1 cellular context compared by ENCODE assay signal in genomic region chr6:36649721-36650484, GRCh38.
TF ChIP-seq lines count a peak whose summit lies in the region.

No MANE protein-coding gene starts in this region.

TF ChIP-seq in K562, 482 proteins besides CTCF, POLR2A, EP300 and RAD21 (continues in another document):
- peak in 1 of 2 experiments; percentile 5; a peak in 1 of 4 replicates for TF ChIP-seq RCOR1 (IDR thresholded peaks at IDR 0.05; ENCODE audit: borderline replicate concordance in 1 of 2, low read depth in 2 of 2, low read length in 2 of 2)
- 0 out of 2 replicates have a peak, but pooled peaks have one; percentile 39 for TF ChIP-seq LCOR (CRISPR knock-in tag; IDR thresholded peaks at IDR 0.05)
- TF ChIP-seq COPS2 (conservative IDR thresholded peaks at IDR 0.05) = no peak
- TF ChIP-seq XRCC3 (IDR thresholded peaks at IDR 0.05) = no peak
- TF ChIP-seq, protein P1, sequence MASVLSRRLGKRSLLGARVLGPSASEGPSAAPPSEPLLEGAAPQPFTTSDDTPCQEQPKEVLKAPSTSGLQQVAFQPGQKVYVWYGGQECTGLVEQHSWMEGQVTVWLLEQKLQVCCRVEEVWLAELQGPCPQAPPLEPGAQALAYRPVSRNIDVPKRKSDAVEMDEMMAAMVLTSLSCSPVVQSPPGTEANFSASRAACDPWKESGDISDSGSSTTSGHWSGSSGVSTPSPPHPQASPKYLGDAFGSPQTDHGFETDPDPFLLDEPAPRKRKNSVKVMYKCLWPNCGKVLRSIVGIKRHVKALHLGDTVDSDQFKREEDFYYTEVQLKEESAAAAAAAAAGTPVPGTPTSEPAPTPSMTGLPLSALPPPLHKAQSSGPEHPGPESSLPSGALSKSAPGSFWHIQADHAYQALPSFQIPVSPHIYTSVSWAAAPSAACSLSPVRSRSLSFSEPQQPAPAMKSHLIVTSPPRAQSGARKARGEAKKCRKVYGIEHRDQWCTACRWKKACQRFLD (CRISPR knock-in tag; IDR thresholded peaks at IDR 0.05) = 0 out of 2 replicates have a peak, but pooled peaks have one; percentile 5
- TF ChIP-seq NR2C1 (IDR thresholded peaks at IDR 0.05) = no peak
- no peak for TF ChIP-seq NR2C1 (tag; IDR thresholded peaks at IDR 0.05)
- TF ChIP-seq HDAC6 (IDR thresholded peaks at IDR 0.05; ENCODE audit: low read depth, low read length) = no peak
- no peak for TF ChIP-seq GTF2F1 (IDR thresholded peaks at IDR 0.05; ENCODE audit: low read depth, low read length)
- TF ChIP-seq KLF6 (CRISPR knock-in tag; IDR thresholded peaks at IDR 0.05; ENCODE audit: borderline replicate concordance) = no peak
- no peak for TF ChIP-seq PTBP1 (IDR thresholded peaks at IDR 0.05; ENCODE audit: low read depth, low read length)
- TF ChIP-seq, protein P2, sequence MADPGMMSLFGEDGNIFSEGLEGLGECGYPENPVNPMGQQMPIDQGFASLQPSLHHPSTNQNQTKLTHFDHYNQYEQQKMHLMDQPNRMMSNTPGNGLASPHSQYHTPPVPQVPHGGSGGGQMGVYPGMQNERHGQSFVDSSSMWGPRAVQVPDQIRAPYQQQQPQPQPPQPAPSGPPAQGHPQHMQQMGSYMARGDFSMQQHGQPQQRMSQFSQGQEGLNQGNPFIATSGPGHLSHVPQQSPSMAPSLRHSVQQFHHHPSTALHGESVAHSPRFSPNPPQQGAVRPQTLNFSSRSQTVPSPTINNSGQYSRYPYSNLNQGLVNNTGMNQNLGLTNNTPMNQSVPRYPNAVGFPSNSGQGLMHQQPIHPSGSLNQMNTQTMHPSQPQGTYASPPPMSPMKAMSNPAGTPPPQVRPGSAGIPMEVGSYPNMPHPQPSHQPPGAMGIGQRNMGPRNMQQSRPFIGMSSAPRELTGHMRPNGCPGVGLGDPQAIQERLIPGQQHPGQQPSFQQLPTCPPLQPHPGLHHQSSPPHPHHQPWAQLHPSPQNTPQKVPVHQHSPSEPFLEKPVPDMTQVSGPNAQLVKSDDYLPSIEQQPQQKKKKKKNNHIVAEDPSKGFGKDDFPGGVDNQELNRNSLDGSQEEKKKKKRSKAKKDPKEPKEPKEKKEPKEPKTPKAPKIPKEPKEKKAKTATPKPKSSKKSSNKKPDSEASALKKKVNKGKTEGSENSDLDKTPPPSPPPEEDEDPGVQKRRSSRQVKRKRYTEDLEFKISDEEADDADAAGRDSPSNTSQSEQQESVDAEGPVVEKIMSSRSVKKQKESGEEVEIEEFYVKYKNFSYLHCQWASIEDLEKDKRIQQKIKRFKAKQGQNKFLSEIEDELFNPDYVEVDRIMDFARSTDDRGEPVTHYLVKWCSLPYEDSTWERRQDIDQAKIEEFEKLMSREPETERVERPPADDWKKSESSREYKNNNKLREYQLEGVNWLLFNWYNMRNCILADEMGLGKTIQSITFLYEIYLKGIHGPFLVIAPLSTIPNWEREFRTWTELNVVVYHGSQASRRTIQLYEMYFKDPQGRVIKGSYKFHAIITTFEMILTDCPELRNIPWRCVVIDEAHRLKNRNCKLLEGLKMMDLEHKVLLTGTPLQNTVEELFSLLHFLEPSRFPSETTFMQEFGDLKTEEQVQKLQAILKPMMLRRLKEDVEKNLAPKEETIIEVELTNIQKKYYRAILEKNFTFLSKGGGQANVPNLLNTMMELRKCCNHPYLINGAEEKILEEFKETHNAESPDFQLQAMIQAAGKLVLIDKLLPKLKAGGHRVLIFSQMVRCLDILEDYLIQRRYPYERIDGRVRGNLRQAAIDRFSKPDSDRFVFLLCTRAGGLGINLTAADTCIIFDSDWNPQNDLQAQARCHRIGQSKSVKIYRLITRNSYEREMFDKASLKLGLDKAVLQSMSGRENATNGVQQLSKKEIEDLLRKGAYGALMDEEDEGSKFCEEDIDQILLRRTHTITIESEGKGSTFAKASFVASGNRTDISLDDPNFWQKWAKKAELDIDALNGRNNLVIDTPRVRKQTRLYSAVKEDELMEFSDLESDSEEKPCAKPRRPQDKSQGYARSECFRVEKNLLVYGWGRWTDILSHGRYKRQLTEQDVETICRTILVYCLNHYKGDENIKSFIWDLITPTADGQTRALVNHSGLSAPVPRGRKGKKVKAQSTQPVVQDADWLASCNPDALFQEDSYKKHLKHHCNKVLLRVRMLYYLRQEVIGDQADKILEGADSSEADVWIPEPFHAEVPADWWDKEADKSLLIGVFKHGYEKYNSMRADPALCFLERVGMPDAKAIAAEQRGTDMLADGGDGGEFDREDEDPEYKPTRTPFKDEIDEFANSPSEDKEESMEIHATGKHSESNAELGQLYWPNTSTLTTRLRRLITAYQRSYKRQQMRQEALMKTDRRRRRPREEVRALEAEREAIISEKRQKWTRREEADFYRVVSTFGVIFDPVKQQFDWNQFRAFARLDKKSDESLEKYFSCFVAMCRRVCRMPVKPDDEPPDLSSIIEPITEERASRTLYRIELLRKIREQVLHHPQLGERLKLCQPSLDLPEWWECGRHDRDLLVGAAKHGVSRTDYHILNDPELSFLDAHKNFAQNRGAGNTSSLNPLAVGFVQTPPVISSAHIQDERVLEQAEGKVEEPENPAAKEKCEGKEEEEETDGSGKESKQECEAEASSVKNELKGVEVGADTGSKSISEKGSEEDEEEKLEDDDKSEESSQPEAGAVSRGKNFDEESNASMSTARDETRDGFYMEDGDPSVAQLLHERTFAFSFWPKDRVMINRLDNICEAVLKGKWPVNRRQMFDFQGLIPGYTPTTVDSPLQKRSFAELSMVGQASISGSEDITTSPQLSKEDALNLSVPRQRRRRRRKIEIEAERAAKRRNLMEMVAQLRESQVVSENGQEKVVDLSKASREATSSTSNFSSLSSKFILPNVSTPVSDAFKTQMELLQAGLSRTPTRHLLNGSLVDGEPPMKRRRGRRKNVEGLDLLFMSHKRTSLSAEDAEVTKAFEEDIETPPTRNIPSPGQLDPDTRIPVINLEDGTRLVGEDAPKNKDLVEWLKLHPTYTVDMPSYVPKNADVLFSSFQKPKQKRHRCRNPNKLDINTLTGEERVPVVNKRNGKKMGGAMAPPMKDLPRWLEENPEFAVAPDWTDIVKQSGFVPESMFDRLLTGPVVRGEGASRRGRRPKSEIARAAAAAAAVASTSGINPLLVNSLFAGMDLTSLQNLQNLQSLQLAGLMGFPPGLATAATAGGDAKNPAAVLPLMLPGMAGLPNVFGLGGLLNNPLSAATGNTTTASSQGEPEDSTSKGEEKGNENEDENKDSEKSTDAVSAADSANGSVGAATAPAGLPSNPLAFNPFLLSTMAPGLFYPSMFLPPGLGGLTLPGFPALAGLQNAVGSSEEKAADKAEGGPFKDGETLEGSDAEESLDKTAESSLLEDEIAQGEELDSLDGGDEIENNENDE (IDR thresholded peaks at IDR 0.05; ENCODE audit: low read depth, low read length) = no peak
- peak; percentile 42; the same call in 1 of the 2 replicates for TF ChIP-seq CXXC5 (CRISPR knock-in tag; IDR thresholded peaks at IDR 0.05)
- TF ChIP-seq EGR1 (conservative IDR thresholded peaks at IDR 0.05) = no peak
- TF ChIP-seq ZNF584 (CRISPR knock-in tag; IDR thresholded peaks at IDR 0.05; ENCODE audit: low read depth) = no peak
- TF ChIP-seq BRD9 (IDR thresholded peaks at IDR 0.05; ENCODE audit: low read depth, partially characterized antibody) = no peak
- TF ChIP-seq RBM17 (IDR thresholded peaks at IDR 0.05; ENCODE audit: borderline replicate concordance, low read depth, low read length) = no peak
- TF ChIP-seq MAFG (tag; conservative IDR thresholded peaks at IDR 0.05) = peak; percentile 53; the same call in 1 of the 2 replicates
- TF ChIP-seq, protein P3, sequence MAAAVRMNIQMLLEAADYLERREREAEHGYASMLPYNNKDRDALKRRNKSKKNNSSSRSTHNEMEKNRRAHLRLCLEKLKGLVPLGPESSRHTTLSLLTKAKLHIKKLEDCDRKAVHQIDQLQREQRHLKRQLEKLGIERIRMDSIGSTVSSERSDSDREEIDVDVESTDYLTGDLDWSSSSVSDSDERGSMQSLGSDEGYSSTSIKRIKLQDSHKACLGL (CRISPR knock-in tag; IDR thresholded peaks at IDR 0.05; ENCODE audit: borderline replicate concordance, poor library complexity, severe bottlenecking) = no peak
- no peak for TF ChIP-seq HNRNPH1 (optimal IDR thresholded peaks at IDR 0.05; ENCODE audit: low read depth, low read length)
- TF ChIP-seq BMI1 (IDR thresholded peaks at IDR 0.05; ENCODE audit: low read length) = no peak; the same call in 1 of the 2 replicates
- no peak for TF ChIP-seq THRAP3 (IDR thresholded peaks at IDR 0.05; ENCODE audit: borderline replicate concordance)
- TF ChIP-seq FOXJ3 (CRISPR knock-in tag; IDR thresholded peaks at IDR 0.05) = no peak
- 0 out of 2 replicates have a peak, but pooled peaks have one; percentile 42 for TF ChIP-seq ZNF175 (CRISPR knock-in tag; IDR thresholded peaks at IDR 0.05; ENCODE audit: low read depth)
- TF ChIP-seq RNF219 (CRISPR knock-in tag; IDR thresholded peaks at IDR 0.05) = no peak
- no peak for TF ChIP-seq SPI1 (IDR thresholded peaks at IDR 0.05; ENCODE audit: borderline replicate concordance, low read depth, low read length)
- TF ChIP-seq LARP7 (IDR thresholded peaks at IDR 0.05) = no peak
- TF ChIP-seq HNRNPL (IDR thresholded peaks at IDR 0.05; ENCODE audit: low read depth, low read length) = no peak
- TF ChIP-seq REST (CRISPR knock-in tag; IDR thresholded peaks at IDR 0.05; ENCODE audit: low read depth) = 0 out of 2 replicates have a peak, but pooled peaks have one; percentile 21
- no peak for TF ChIP-seq MIER1 (IDR thresholded peaks at IDR 0.05; ENCODE audit: low read depth)
- peak; percentile 23; the same call in 1 of the 2 replicates for TF ChIP-seq TEAD4 (IDR thresholded peaks at IDR 0.05; ENCODE audit: low read length)
- TF ChIP-seq TEAD4 (CRISPR knock-in tag; IDR thresholded peaks at IDR 0.05; ENCODE audit: borderline replicate concordance) = no peak
- TF ChIP-seq HCFC1 (IDR thresholded peaks at IDR 0.05; ENCODE audit: low read depth, low read length) = no peak
- no peak for TF ChIP-seq SAP30 (IDR thresholded peaks at IDR 0.05; ENCODE audit: borderline replicate concordance, insufficient read depth, low read depth, low read length, poor library complexity, severe bottlenecking)
- TF ChIP-seq ZNF561 (CRISPR knock-in tag; conservative IDR thresholded peaks at IDR 0.05) = 0 out of 2 replicates have a peak, but pooled peaks have one; percentile 24
- TF ChIP-seq ZNF3 (CRISPR knock-in tag; IDR thresholded peaks at IDR 0.05) = no peak
- TF ChIP-seq, protein P4, sequence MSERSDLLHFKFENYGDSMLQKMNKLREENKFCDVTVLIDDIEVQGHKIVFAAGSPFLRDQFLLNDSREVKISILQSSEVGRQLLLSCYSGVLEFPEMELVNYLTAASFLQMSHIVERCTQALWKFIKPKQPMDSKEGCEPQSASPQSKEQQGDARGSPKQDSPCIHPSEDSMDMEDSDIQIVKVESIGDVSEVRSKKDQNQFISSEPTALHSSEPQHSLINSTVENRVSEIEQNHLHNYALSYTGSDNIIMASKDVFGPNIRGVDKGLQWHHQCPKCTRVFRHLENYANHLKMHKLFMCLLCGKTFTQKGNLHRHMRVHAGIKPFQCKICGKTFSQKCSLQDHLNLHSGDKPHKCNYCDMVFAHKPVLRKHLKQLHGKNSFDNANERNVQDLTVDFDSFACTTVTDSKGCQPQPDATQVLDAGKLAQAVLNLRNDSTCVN (CRISPR knock-in tag; IDR thresholded peaks at IDR 0.05) = no peak
- TF ChIP-seq NR4A1 (CRISPR knock-in tag; IDR thresholded peaks at IDR 0.05) = no peak
- TF ChIP-seq NR4A1 (tag; IDR thresholded peaks at IDR 0.05) = no peak
- TF ChIP-seq, protein P5, sequence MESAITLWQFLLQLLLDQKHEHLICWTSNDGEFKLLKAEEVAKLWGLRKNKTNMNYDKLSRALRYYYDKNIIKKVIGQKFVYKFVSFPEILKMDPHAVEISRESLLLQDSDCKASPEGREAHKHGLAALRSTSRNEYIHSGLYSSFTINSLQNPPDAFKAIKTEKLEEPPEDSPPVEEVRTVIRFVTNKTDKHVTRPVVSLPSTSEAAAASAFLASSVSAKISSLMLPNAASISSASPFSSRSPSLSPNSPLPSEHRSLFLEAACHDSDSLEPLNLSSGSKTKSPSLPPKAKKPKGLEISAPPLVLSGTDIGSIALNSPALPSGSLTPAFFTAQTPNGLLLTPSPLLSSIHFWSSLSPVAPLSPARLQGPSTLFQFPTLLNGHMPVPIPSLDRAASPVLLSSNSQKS (CRISPR knock-in tag; IDR thresholded peaks at IDR 0.05) = no peak
- TF ChIP-seq POU5F1 (IDR thresholded peaks at IDR 0.05; ENCODE audit: borderline replicate concordance, low read depth, low read length, partially characterized antibody) = no peak
